Comparison of ENCODE assay signal across 32 cellular contexts in the genomic region with DNA sequence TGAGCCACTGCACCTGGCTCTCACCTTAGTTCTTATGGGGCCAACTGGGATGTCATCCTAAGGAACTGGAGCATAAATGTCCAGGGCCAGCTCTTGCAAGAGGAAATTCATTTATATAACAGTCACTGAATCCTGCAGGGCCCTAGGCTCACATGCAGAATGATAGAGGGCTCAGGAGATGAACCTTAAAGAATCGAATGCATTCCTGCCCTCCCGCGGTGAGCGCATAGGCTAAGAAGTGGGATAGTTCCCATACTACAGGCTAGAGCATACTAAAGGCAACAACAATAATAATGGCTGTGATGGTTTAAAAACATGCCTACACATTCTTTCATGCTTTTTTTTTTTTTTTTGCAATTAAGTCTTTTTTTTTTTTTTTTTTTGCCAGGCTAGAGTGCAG. TPM values are rescaled to one million over a fixed set of nuclear protein-coding genes. Genes with fewer than 3 reads are reported as not detected.
"Had no signal": no experiment of that assay in that cellular context is flagged by ENCODE, and none has a peak within 500 bp of the region (broad histone marks: within the 10 kb centered on the region; RNA-seq: fewer than 3 reads in every experiment).

No MANE protein-coding gene starts in this region.

- H3K36me3 Mint-ChIP-seq: memory B cell; mesothelial cell of epicardium; naive B cell; stimulated activated effector memory CD8-positive, alpha-beta T cell treated with anti-CD3 and anti-CD28 coated beads, Interleukin-12 subunit alpha, Interleukin-12 subunit beta, amount 100 ng/mL, for 72 hours had no signal

- H3K9me3 Mint-ChIP-seq: memory B cell; stimulated activated effector memory CD8-positive, alpha-beta T cell treated with anti-CD3 and anti-CD28 coated beads, Interleukin-12 subunit alpha, Interleukin-12 subunit beta, amount 100 ng/mL, for 72 hours had no signal

- H3K27me3 Mint-ChIP-seq: memory B cell, naive B cell had no signal

- DNase-seq: dermis blood vessel endothelial cell; effector memory CD4-positive, alpha-beta T cell; erythroblast; esophagus squamous epithelium; foreskin melanocyte; glutamatergic neuron; heart right ventricle; hippocampal formation; mucosa of descending colon; naive B cell; nucleus accumbens; ovary; posterior cingulate gyrus; psoas muscle; right lobe of liver; stimulated activated CD4-positive, alpha-beta T cell treated with anti-CD3 and anti-CD28 coated beads, Interleukin-2, amount 100 ng/mL, for 24 hours; stimulated activated CD4-positive, alpha-beta T cell treated with anti-CD3 and anti-CD28 coated beads, Interleukin-4, amount 100 ng/mL, for 24 hours; stimulated activated naive CD4-positive, alpha-beta T cell treated with Interleukin-2 at 50 U/mL for 16 hours; stomach; thyroid gland had no signal

- H3K27ac Mint-ChIP-seq: memory B cell; mesothelial cell of epicardium; naive B cell; nephron; stimulated activated effector memory CD8-positive, alpha-beta T cell treated with anti-CD3 and anti-CD28 coated beads, Interleukin-12 subunit alpha, Interleukin-12 subunit beta, amount 100 ng/mL, for 72 hours had no signal

- H3K9me3 ChIP-seq: esophagus squamous epithelium, heart right ventricle, mucosa of descending colon, ovary, psoas muscle, right lobe of liver, stomach, thyroid gland, vagina had no signal

- ATAC-seq: heart right ventricle; mucosa of descending colon; psoas muscle; right lobe of liver; stimulated activated effector memory CD8-positive, alpha-beta T cell treated with anti-CD3 and anti-CD28 coated beads, Interleukin-12 subunit alpha, Interleukin-12 subunit beta, amount 100 ng/mL, for 72 hours had no signal

- H3K27me3 ChIP-seq: esophagus squamous epithelium, heart right ventricle, ovary, right lobe of liver, stomach, thyroid gland, vagina had no signal

- H3K4me3 Mint-ChIP-seq: memory B cell; mesothelial cell of epicardium; naive B cell; nephron; stimulated activated effector memory CD8-positive, alpha-beta T cell treated with anti-CD3 and anti-CD28 coated beads, Interleukin-12 subunit alpha, Interleukin-12 subunit beta, amount 100 ng/mL, for 72 hours had no signal

- H3K27ac ChIP-seq: coronary artery, esophagus squamous epithelium, heart right ventricle, ovary, psoas muscle, right lobe of liver, stomach, thyroid gland, vagina had no signal

- H3K4me1 ChIP-seq: vagina had no signal

- H3K4me1 Mint-ChIP-seq: naive B cell had no signal

- H3K4me3 ChIP-seq: coronary artery, esophagus squamous epithelium, heart right ventricle, lung, mucosa of descending colon, ovary, psoas muscle, right lobe of liver, stomach, thyroid gland, vagina had no signal

- H3K36me3 ChIP-seq: esophagus squamous epithelium, heart right ventricle, ovary, right lobe of liver, stomach, thyroid gland, vagina had no signal

RNA-seq across cellular contexts. Expression of a gene that starts 21.9 kb away (rescaled TPM):
- total RNA-seq: dermis blood vessel endothelial cell, liver, mesothelial cell of epicardium, renal cortical epithelial cell, subcutaneous adipose tissue, temporal lobe, thyroid gland, vagina had no signal
- polyA plus RNA-seq: keratinocyte had no signal
